Comparison of ENCODE assay signal across 11 cellular contexts in the genomic region with DNA sequence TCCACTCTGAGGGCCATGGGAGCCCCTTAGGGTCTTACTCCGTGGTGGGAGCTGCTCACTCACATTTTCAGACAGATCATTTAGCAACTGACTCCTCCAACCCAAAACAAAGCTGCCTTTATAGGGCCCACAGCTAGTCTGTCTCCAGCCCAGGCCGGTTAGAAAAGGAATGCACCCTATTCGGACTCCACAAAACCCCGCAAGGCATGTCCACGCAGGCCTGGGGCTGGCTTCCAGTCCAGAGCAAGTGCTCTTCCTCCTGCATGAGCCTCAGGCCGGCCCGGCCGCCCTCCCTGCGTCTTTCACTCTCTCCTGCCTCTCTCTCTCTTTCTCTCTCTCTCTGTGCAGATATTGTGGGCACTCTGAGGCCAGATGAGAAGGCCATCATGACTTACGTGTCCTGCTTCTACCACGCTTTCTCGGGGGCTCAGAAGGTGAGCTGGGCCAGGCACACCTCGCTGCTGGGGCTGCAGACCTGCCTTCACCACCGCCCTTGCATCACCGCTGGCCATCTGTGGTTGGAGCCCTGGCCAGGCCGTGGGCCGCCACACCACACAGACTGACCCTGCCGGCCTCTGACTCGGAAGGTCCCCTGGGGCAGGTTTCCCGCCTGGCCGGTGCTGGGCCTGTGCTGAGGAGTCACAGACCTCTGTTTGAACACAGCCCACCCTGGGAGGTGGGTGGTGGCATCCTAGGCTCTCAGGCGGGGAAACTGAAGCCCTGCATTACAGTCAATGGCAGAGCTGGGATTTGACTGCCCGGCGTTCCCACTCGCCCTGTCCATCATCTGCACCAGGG. TPM values are rescaled to one million over a fixed set of nuclear protein-coding genes. Genes with fewer than 3 reads are reported as not detected.
DNase-seq lines count a peak whose midpoint lies in the region; ATAC-seq, FAIRE-seq and TF ChIP-seq lines count a peak whose summit lies in the region.
"Had no signal": no experiment of that assay in that cellular context is flagged by ENCODE, and none has a peak within 500 bp of the region (broad histone marks: within the 10 kb centered on the region; RNA-seq: fewer than 3 reads in every experiment).

No MANE protein-coding gene starts in this region.

- no peak for FAIRE-seq in kidney (lab: Jason Lieb, UNC)

- no peaks in the 10 kb centered on the region for H4K20me1 ChIP-seq in GM23248 (ENCODE audit: insufficient read depth)
- peaks cover 33% of the 10 kb centered on the region for H4K20me1 ChIP-seq in smooth muscle cell (ENCODE audit: low read depth)

- H3K27me3 ChIP-seq in GM23248 (replicated peaks; ENCODE audit: insufficient read depth) (no peaks in the 10 kb centered on the region), body of pancreas (no peaks in the 10 kb centered on the region), smooth muscle cell (ENCODE audit: low read depth) (no peaks in the 10 kb centered on the region)

- DNase-seq in GM23248, result peak; percentile 38
- no peak for DNase-seq in body of pancreas
- no peak for DNase-seq in kidney
- DNase-seq in smooth muscle cell (lab: John Stamatoyannopoulos, UW; ENCODE audit: unreplicated experiment), result no peak
- DNase-seq in activated CD4-positive, CD25-positive, alpha-beta regulatory T cell (lab: John Stamatoyannopoulos, UW), result no peak
- no peak for DNase-seq in NCI-H524 treated with DMSO at 0.1 percent for 48 hours (lab: John Stamatoyannopoulos, UW)
- DNase-seq in NCI-H2227 treated with DMSO at 0.1 percent for 48 hours (lab: John Stamatoyannopoulos, UW), result no peak
- DNase-seq: Caco-2, midbrain, NCI-H187 treated with DMSO at 0.1 percent for 48 hours had no signal

- no peak for TF ChIP-seq POLR2A in body of pancreas (IDR thresholded peaks at IDR 0.05)

- peaks cover 36% of the 10 kb centered on the region for H3F3A ChIP-seq in GM23248 (ENCODE audit: insufficient read depth)
- H3F3A ChIP-seq in smooth muscle cell (ENCODE audit: low read depth), result peaks cover 8% of the 10 kb centered on the region

- peak overlapping the region; percentile 78 for H3K27ac ChIP-seq in GM23248
- peak overlapping the region; percentile 18 to 74 (median 59) for H3K27ac ChIP-seq in body of pancreas
- peak overlapping the region; percentile 67 to 89 for H3K27ac ChIP-seq in kidney (ENCODE audit: low read depth in 2 of 2, low read length in 2 of 2)
- H3K27ac ChIP-seq in smooth muscle cell (ENCODE audit: low read depth), result peak overlapping the region; percentile 31

- 75 to 79% methylated on average over 24 to 25 of the region's 25 CpGs for WGBS in GM23248 (ENCODE audit: low coverage in 1 of 2, low lambda C conversion rate in 2 of 2, missing lambda C conversion rate in 2 of 2), 2 experiments
- WGBS in body of pancreas, 2 donors, result 84 to 86% methylated on average over 16 to 25 of the region's 25 CpGs
- WGBS in smooth muscle cell (ENCODE audit: low lambda C conversion rate), result 77% methylated on average over 25 of the region's 25 CpGs

- H3K9ac ChIP-seq in GM23248, result peak overlapping the region; percentile 59
- peak overlapping the region in 1 of 2 donors; percentile 29 for H3K9ac ChIP-seq in kidney (ENCODE audit: low read length in 2 of 2)
- no peak overlapping the region for H3K9ac ChIP-seq in smooth muscle cell (ENCODE audit: low read depth)

- intact Hi-C loops in body of pancreas (cut with DNase I) (no loop called here), kidney (cut with DNase I) (no loop called here)

- TF ChIP-seq CTCF in body of pancreas (IDR thresholded peaks at IDR 0.05) (no peak), kidney (IDR thresholded peaks at IDR 0.05; ENCODE audit: borderline replicate concordance, extremely low read depth, insufficient read depth) (no peak), smooth muscle cell (IDR thresholded peaks at IDR 0.05; ENCODE audit: borderline replicate concordance, insufficient read depth, poor library complexity, severe bottlenecking) (no peak)

- no peak overlapping the region for H3K4me2 ChIP-seq in GM23248 (ENCODE audit: unreplicated experiment)
- H3K4me2 ChIP-seq in smooth muscle cell, result no peak overlapping the region

- H3K4me3 ChIP-seq in GM23248, result no peak overlapping the region
- H3K4me3 ChIP-seq in body of pancreas, result no peak overlapping the region
- H3K4me3 ChIP-seq in kidney (ENCODE audit: low read length in 2 of 2), result no peak overlapping the region
- no peak overlapping the region for H3K4me3 ChIP-seq in smooth muscle cell

- peaks cover 97% of the 10 kb centered on the region for H3K79me2 ChIP-seq in GM23248 (ENCODE audit: insufficient read depth)
- peaks cover 8% of the 10 kb centered on the region for H3K79me2 ChIP-seq in smooth muscle cell (ENCODE audit: low read depth)

- peaks cover 62% of the 10 kb centered on the region for H3K36me3 ChIP-seq in GM23248 (ENCODE audit: low read depth)
- H3K36me3 ChIP-seq in body of pancreas (replicated peaks in 1 of 2; ENCODE audit: insufficient read depth in 1 of 2, low read depth in 2 of 2), result peaks cover 8 to 21% of the 10 kb centered on the region in 2 donors
- peaks cover 46 to 77% of the 10 kb centered on the region in 2 donors for H3K36me3 ChIP-seq in kidney (ENCODE audit: control insufficient read depth in 1 of 2, insufficient read depth in 2 of 2, low read length in 2 of 2)
- peaks cover 7% of the 10 kb centered on the region for H3K36me3 ChIP-seq in smooth muscle cell (ENCODE audit: low read depth)

- no peak overlapping the region for H2AFZ ChIP-seq in GM23248
- no peak overlapping the region for H2AFZ ChIP-seq in smooth muscle cell (ENCODE audit: low read depth)

- no peaks in the 10 kb centered on the region for H3K9me2 ChIP-seq in GM23248 (ENCODE audit: insufficient read depth)

- ATAC-seq in body of pancreas (no peak), HG02970 (IDR thresholded peaks at IDR 0.05; ENCODE audit: low FRiP score, unreplicated experiment) (no peak)

- H3K9me3 ChIP-seq in GM23248 (ENCODE audit: low read depth), result no peaks in the 10 kb centered on the region
- H3K9me3 ChIP-seq in body of pancreas, result no peaks in the 10 kb centered on the region
- H3K9me3 ChIP-seq in kidney (ENCODE audit: control insufficient read depth in 1 of 2, low read length in 2 of 2), result no peaks in the 10 kb centered on the region
- no peaks in the 10 kb centered on the region for H3K9me3 ChIP-seq in smooth muscle cell (replicated peaks; ENCODE audit: low read depth)
- H3K9me3 ChIP-seq: Caco-2 had no signal

- H3K4me1 ChIP-seq in GM23248 (ENCODE audit: insufficient read depth) (peaks cover 7% of the 10 kb centered on the region; the same call in 1 of the 2 replicates), body of pancreas (peaks cover 79% of the 10 kb centered on the region), kidney (ENCODE audit: control insufficient read depth in 1 of 2, insufficient read depth in 1 of 2, low read depth in 1 of 2, low read length in 2 of 2) (peaks cover 33 to 72% of the 10 kb centered on the region in 2 donors), smooth muscle cell (ENCODE audit: low read depth) (no peaks in the 10 kb centered on the region)
- H3K4me1 ChIP-seq: Caco-2 had no signal

- in situ Hi-C loops in GM23248 (cut with MboI), result no loop called here

RNA-seq across cellular contexts. Expression of a gene that starts 33.1 kb away (rescaled TPM):
- total RNA-seq in GM23248 (2014; rRNA removed; shearing (Covaris generic)), result 0.11 and 0.89 TPM in 2 replicates
- polyA plus RNA-seq in GM23248 (2016; fragmentation: Nextera tagmentation; extraction: Ambion mirVana) (0.21 and 0.30 TPM in 2 replicates), kidney (ENCODE audit: insufficient read depth, low read depth, low replicate concordance) (27.1 TPM), smooth muscle cell (1.4 and 6.5 TPM in 2 replicates)
- total RNA-seq in body of pancreas (10 to 100 TPM in 1 of 2 donors, 1 to 10 TPM in 1; 9.9 to 11.4 TPM), kidney (31.1 TPM), smooth muscle cell (3.2 and 5.5 TPM in 2 replicates)
